Comparison of ENCODE assay signal across 13 cellular contexts in genomic region chr16:84527486-84528269, GRCh38. TPM values are rescaled to one million over a fixed set of nuclear protein-coding genes. Genes with fewer than 3 reads are reported as not detected.
DNase-seq lines count a peak whose midpoint lies in the region; ATAC-seq and TF ChIP-seq lines count a peak whose summit lies in the region.
"Had no signal": no experiment of that assay in that cellular context is flagged by ENCODE, and none has a peak within 500 bp of the region (broad histone marks: within the 10 kb centered on the region; RNA-seq: fewer than 3 reads in every experiment).

No MANE protein-coding gene starts in this region.

- H3K36me3 Mint-ChIP-seq in stimulated activated memory B cell treated with anti-CD40 and anti-IgM and Interleukin-4, amounts not matched to agents 10 μg/mL and 1 μg/mL and 100 μg/mL, for 72 hours: peaks cover 6% of the 10 kb centered on the region
- H3K36me3 Mint-ChIP-seq in effector memory CD8-positive, alpha-beta T cell (ENCODE audit: insufficient read depth): peaks cover 2% of the 10 kb centered on the region
- H3K36me3 Mint-ChIP-seq: natural killer cell had no signal

- H3K27me3 Mint-ChIP-seq in stimulated activated memory B cell treated with anti-CD40 and anti-IgM and Interleukin-4, amounts not matched to agents 10 μg/mL and 1 μg/mL and 100 μg/mL, for 72 hours: peaks cover 8% of the 10 kb centered on the region
- no peaks in the 10 kb centered on the region for H3K27me3 Mint-ChIP-seq in effector memory CD8-positive, alpha-beta T cell

- no peaks in the 10 kb centered on the region for H3K36me3 ChIP-seq in MG63
- no peaks in the 10 kb centered on the region for H3K36me3 ChIP-seq in adrenal gland (replicated peaks in 1 of 2)
- H3K36me3 ChIP-seq in left lung: no peaks in the 10 kb centered on the region
- H3K36me3 ChIP-seq: brain microvascular endothelial cell had no signal

- no peaks in the 10 kb centered on the region for H3K9me3 ChIP-seq in MG63
- H3K9me3 ChIP-seq in adrenal gland (replicated peaks in 1 of 3): no peaks in the 10 kb centered on the region
- peaks cover 0 to 6% of the 10 kb centered on the region in 2 donors for H3K9me3 ChIP-seq in left lung

- TF ChIP-seq CTCF in adrenal gland (IDR thresholded peaks at IDR 0.05): no peak
- no peak for TF ChIP-seq CTCF in left lung (IDR thresholded peaks at IDR 0.05)

- H3K4me3 ChIP-seq in MG63 (no peak overlapping the region), adrenal gland (no peak overlapping the region), left lung (no peak overlapping the region)

- no peak overlapping the region for H3K4me3 Mint-ChIP-seq in stimulated activated memory B cell treated with anti-CD40 and anti-IgM and Interleukin-4, amounts not matched to agents 10 μg/mL and 1 μg/mL and 100 μg/mL, for 72 hours
- no peak overlapping the region for H3K4me3 Mint-ChIP-seq in effector memory CD8-positive, alpha-beta T cell
- H3K4me3 Mint-ChIP-seq: natural killer cell had no signal

- H3K27me3 ChIP-seq in MG63 (no peaks in the 10 kb centered on the region), adrenal gland (no peaks in the 10 kb centered on the region), left lung (no peaks in the 10 kb centered on the region)
- H3K27me3 ChIP-seq: brain microvascular endothelial cell had no signal

- H3K4me1 ChIP-seq in adrenal gland (replicated peaks in 1 of 2): peaks cover 17 to 32% of the 10 kb centered on the region in 2 donors
- peaks cover 12 to 40% of the 10 kb centered on the region in 2 donors for H3K4me1 ChIP-seq in left lung

- DNase-seq in MG63 (peak; percentile 66), adrenal gland (peak in 5 of 7 donors; percentile 53 to 73 (median 63)), left lung (no peak), dermis blood vessel endothelial cell (no peak), activated gamma-delta T cell (lab: John Stamatoyannopoulos, UW) (no peak), HT-29 (ENCODE audit: low spot score) (no peak)
- DNase-seq in effector memory CD8-positive, alpha-beta T cell: no peak
- DNase-seq: activated CD8-positive, alpha-beta memory T cell treated with anti-CD3 and anti-CD28 coated beads for 24 hours; brain microvascular endothelial cell; natural killer cell; NCI-H2171; SHP77 treated with DMSO at 0.1 percent for 48 hours had no signal

- H3K9me3 Mint-ChIP-seq in stimulated activated memory B cell treated with anti-CD40 and anti-IgM and Interleukin-4, amounts not matched to agents 10 μg/mL and 1 μg/mL and 100 μg/mL, for 72 hours: peaks cover 6% of the 10 kb centered on the region
- peaks cover 0 to 4% of the 10 kb centered on the region in 2 donors for H3K9me3 Mint-ChIP-seq in effector memory CD8-positive, alpha-beta T cell

- intact Hi-C loops in adrenal gland (cut with DNase I) (no loop called here), left lung (cut with DNase I) (loop anchor here in 1 of 2 donors (10.0 kb wide), 1 partner anchor 197 kb away; no protein-coding TSS in a partner anchor)

- TF ChIP-seq POLR2A in adrenal gland (IDR thresholded peaks at IDR 0.05): no peak

- peaks cover 16% of the 10 kb centered on the region for H3K4me1 Mint-ChIP-seq in stimulated activated memory B cell treated with anti-CD40 and anti-IgM and Interleukin-4, amounts not matched to agents 10 μg/mL and 1 μg/mL and 100 μg/mL, for 72 hours
- peaks cover 0 to 11% of the 10 kb centered on the region in 2 donors for H3K4me1 Mint-ChIP-seq in effector memory CD8-positive, alpha-beta T cell (ENCODE audit: low read depth in 2 of 2)
- H3K4me1 Mint-ChIP-seq: natural killer cell had no signal

- H3K27ac ChIP-seq in adrenal gland (peak overlapping the region in 4 of 5 donors; percentile 4 to 81 (median 63)), left lung (peak overlapping the region; percentile 53 to 69)
- H3K27ac ChIP-seq: brain microvascular endothelial cell had no signal

- 26 to 50% (median 46%) methylated on average over 14 to 15 of the region's 15 CpGs for WGBS in adrenal gland, 4 donors

- H3K27ac Mint-ChIP-seq in stimulated activated memory B cell treated with anti-CD40 and anti-IgM and Interleukin-4, amounts not matched to agents 10 μg/mL and 1 μg/mL and 100 μg/mL, for 72 hours: no peak overlapping the region
- H3K27ac Mint-ChIP-seq in effector memory CD8-positive, alpha-beta T cell: no peak overlapping the region
- H3K27ac Mint-ChIP-seq: natural killer cell had no signal

- peak; percentile 35 for ATAC-seq in left lung
- peak; percentile 50 for ATAC-seq in stimulated activated memory B cell treated with anti-CD40 and anti-IgM and Interleukin-4, amounts not matched to agents 10 μg/mL and 1 μg/mL and 100 μg/mL, for 72 hours
- no peak for ATAC-seq in effector memory CD8-positive, alpha-beta T cell (replicated peaks)

RNA-seq across cellular contexts. Expression of gene MEAK7, which starts 23.2 kb away (rescaled TPM):
- 12.3 and 15.0 TPM in 2 replicates for total RNA-seq in MG63 (2014; rRNA removed; shearing (Covaris generic); ENCODE audit: low replicate concordance)
- total RNA-seq in adrenal gland (10 to 100 TPM in 2 of 8 donors, 1 to 10 TPM in 6; 3.6 to 14.1 (median 7.3) TPM), left lung (10 to 100 TPM; 13.1 to 18.8 TPM), dermis blood vessel endothelial cell (14.5 and 24.1 TPM in 2 replicates)
- polyA plus RNA-seq in adrenal gland: 1 to 10 TPM; 3.8 to 4.2 (median 4.2) TPM
- 7.4 and 11.3 TPM in 2 replicates for total RNA-seq in HT-29 (2014; rRNA removed; shearing (Covaris generic))

Comparison
In these comparisons a context has a peak if more than half of its experiments do, and no peak if none do; other contexts are left out.
1. DNase-seq: peak in MG63 (single experiment) and adrenal gland (5 of 7); none in left lung (0 of 2), dermis blood vessel endothelial cell (single experiment), activated gamma-delta T cell (single experiment), effector memory CD8-positive, alpha-beta T cell (0 of 3) and HT-29 (single experiment).